17 cellular contexts compared by ENCODE assay signal in the genomic region with DNA sequence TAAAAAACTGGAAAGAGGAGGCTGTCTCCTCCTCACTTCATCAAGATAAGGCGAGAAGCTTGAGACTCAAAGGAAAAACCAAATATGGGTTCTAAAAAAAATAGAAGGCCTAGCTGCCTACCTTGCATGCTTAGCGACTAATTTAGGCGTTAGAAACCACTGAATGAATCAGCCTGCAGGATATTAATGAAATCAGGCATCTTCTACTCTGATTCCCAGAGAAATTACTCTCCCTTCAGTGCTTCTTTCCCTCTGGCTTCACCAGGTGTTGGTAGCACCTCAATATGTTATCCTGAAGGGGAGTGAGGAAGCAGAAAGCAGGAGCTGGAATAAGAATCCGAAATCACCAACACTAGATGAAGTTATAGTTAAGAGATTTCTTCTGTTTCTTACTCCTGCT.
DNase-seq lines count a peak whose midpoint lies in the region; ATAC-seq, FAIRE-seq and TF ChIP-seq lines count a peak whose summit lies in the region.
"Had no signal": no experiment of that assay in that cellular context is flagged by ENCODE, and none has a peak within 500 bp of the region (broad histone marks: within the 10 kb centered on the region; RNA-seq: fewer than 3 reads in every experiment).

No MANE protein-coding gene starts in this region.

- no peak for TF ChIP-seq POLR2A in HCT116 (IDR thresholded peaks at IDR 0.05; ENCODE audit: borderline replicate concordance, extremely low read depth, insufficient read depth, insufficient read length)

- H3K4me3 ChIP-seq in HCT116 (replicated peaks in 1 of 2; ENCODE audit: low read depth in 1 of 2, low read length in 2 of 2), result no peak overlapping the region
- H3K4me3 ChIP-seq: GM23338 had no signal

- peak overlapping the region; percentile 29 for H2AFZ ChIP-seq in HCT116 (ENCODE audit: low read depth, low read length, poor library complexity, severe bottlenecking)
- H2AFZ ChIP-seq: GM23338 had no signal

- no TSS peak for BruUV-seq in HCT116 (replicated peaks; lab: Mats Ljungman, UMichigan)

- H3K9me3 ChIP-seq in HCT116 (ENCODE audit: control insufficient read depth in 1 of 2, insufficient read depth in 1 of 2, low read depth in 1 of 2, low read length in 2 of 2), result no peaks in the 10 kb centered on the region
- H3K9me3 ChIP-seq: BE2C, Caco-2 had no signal

- TF ChIP-seq RAD21 in HCT116 (IDR thresholded peaks at IDR 0.05; ENCODE audit: low read depth), result no peak

- peaks cover 0 to 14% of the 10 kb centered on the region in 2 experiments; a peak in 2 of 4 replicates for H3K4me1 ChIP-seq in HCT116 (ENCODE audit: control insufficient read depth in 1 of 2, insufficient read depth in 2 of 2, low read length in 2 of 2)
- H3K4me1 ChIP-seq: BE2C, Caco-2 had no signal

- ATAC-seq in HCT116, result no peak
- ATAC-seq: GM23338 had no signal

- H3K9me2 ChIP-seq in HCT116 (ENCODE audit: insufficient read depth), result no peaks in the 10 kb centered on the region

- CTCF ChIA-PET in HCT116 (lab: Charles Lee), result no interaction called here

- no peaks in the 10 kb centered on the region for H3K36me3 ChIP-seq in HCT116 (ENCODE audit: control insufficient read depth in 1 of 2, insufficient read depth in 2 of 2, low read length in 2 of 2)
- H3K36me3 ChIP-seq: BE2C had no signal

- DNase-seq in HCT116 (ENCODE audit: low read depth, low spot score), result no peak
- DNase-seq in NCI-H2171 treated with DMSO at 0.1 percent for 48 hours (lab: John Stamatoyannopoulos, UW), result peak; percentile 73
- DNase-seq in cerebellum (ENCODE audit: low spot score), result peak; percentile 58
- DNase-seq in superior temporal gyrus (ENCODE audit: extremely low spot score), result peak; percentile 22
- no peak for DNase-seq in HTR-8/SVneo (ENCODE audit: insufficient read length, low spot score)
- no peak for DNase-seq in CD1c-positive myeloid dendritic cell (ENCODE audit: extremely low spot score)
- DNase-seq in kidney glomerular epithelial cell (lab: John Stamatoyannopoulos, UW), result no peak
- DNase-seq: ACHN; BE2C; Caco-2; CD4-positive, alpha-beta T cell; DMS79; GF-D8; H7 had no signal

- no peak overlapping the region for H3K9ac ChIP-seq in HCT116 (ENCODE audit: low read length)

- intact Hi-C loops in HCT116 (cut with micrococcal nuclease), result no loop called here

- POLR2A ChIA-PET in HCT116 (lab: Charles Lee), result no interaction called here

- RAD21 ChIA-PET in HCT116 (lab: Charles Lee; ENCODE audit: low non-redundant PET in 1 of 2, low total read pairs in 2 of 2, uncharacterized antibody in 2 of 2, unreplicated experiment in 2 of 2), result no interaction called here

- H3K4me2 ChIP-seq in HCT116 (ENCODE audit: low read length), result no peak overlapping the region
- H3K4me2 ChIP-seq: GM23338 had no signal

- no peaks in the 10 kb centered on the region for H4K20me1 ChIP-seq in HCT116 (ENCODE audit: insufficient read depth)

- FAIRE-seq in HTR-8/SVneo (lab: Jason Lieb, UNC), result no peak
- FAIRE-seq: A204.1, D721Med had no signal

- no peaks in the 10 kb centered on the region for H3K27me3 ChIP-seq in HCT116 (ENCODE audit: insufficient read depth, low read length)
- H3K27me3 ChIP-seq: BE2C had no signal

- H3K27ac ChIP-seq in HCT116 (ENCODE audit: low read depth, low read length), result no peak overlapping the region

- TF ChIP-seq CTCF in HCT116 (IDR thresholded peaks at IDR 0.05 in 2 of 3, conservative IDR thresholded peaks at IDR 0.05 in 1 of 3; ENCODE audit: borderline replicate concordance in 1 of 3, insufficient read depth in 1 of 3, low read depth in 2 of 3, low read length in 2 of 3), result no peak

- H3K79me2 ChIP-seq in HCT116 (ENCODE audit: insufficient read depth, low read length), result no peaks in the 10 kb centered on the region

TF ChIP-seq in HCT116, 20 proteins besides CTCF, POLR2A, EP300 and RAD21:
- TF ChIP-seq ELF1 (IDR thresholded peaks at IDR 0.05; ENCODE audit: borderline replicate concordance, low read depth), result no peak
- TF ChIP-seq, protein P1, sequence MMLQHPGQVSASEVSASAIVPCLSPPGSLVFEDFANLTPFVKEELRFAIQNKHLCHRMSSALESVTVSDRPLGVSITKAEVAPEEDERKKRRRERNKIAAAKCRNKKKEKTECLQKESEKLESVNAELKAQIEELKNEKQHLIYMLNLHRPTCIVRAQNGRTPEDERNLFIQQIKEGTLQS (IDR thresholded peaks at IDR 0.05), result no peak
- TF ChIP-seq EZH2phosphoT487 (IDR thresholded peaks at IDR 0.05; ENCODE audit: borderline replicate concordance), result no peak
- TF ChIP-seq FOSL1 (IDR thresholded peaks at IDR 0.05; ENCODE audit: low read depth), result no peak
- no peak for TF ChIP-seq EZH2 (IDR thresholded peaks at IDR 0.05)
- TF ChIP-seq, protein P2, sequence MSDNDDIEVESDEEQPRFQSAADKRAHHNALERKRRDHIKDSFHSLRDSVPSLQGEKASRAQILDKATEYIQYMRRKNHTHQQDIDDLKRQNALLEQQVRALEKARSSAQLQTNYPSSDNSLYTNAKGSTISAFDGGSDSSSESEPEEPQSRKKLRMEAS (IDR thresholded peaks at IDR 0.05), result no peak
- TF ChIP-seq SIN3A (IDR thresholded peaks at IDR 0.05; ENCODE audit: low read depth), result no peak
- no peak for TF ChIP-seq EGR1 (IDR thresholded peaks at IDR 0.05; ENCODE audit: low read depth)
- TF ChIP-seq SP1 (IDR thresholded peaks at IDR 0.05; ENCODE audit: low read depth), result no peak
- TF ChIP-seq, protein P3, sequence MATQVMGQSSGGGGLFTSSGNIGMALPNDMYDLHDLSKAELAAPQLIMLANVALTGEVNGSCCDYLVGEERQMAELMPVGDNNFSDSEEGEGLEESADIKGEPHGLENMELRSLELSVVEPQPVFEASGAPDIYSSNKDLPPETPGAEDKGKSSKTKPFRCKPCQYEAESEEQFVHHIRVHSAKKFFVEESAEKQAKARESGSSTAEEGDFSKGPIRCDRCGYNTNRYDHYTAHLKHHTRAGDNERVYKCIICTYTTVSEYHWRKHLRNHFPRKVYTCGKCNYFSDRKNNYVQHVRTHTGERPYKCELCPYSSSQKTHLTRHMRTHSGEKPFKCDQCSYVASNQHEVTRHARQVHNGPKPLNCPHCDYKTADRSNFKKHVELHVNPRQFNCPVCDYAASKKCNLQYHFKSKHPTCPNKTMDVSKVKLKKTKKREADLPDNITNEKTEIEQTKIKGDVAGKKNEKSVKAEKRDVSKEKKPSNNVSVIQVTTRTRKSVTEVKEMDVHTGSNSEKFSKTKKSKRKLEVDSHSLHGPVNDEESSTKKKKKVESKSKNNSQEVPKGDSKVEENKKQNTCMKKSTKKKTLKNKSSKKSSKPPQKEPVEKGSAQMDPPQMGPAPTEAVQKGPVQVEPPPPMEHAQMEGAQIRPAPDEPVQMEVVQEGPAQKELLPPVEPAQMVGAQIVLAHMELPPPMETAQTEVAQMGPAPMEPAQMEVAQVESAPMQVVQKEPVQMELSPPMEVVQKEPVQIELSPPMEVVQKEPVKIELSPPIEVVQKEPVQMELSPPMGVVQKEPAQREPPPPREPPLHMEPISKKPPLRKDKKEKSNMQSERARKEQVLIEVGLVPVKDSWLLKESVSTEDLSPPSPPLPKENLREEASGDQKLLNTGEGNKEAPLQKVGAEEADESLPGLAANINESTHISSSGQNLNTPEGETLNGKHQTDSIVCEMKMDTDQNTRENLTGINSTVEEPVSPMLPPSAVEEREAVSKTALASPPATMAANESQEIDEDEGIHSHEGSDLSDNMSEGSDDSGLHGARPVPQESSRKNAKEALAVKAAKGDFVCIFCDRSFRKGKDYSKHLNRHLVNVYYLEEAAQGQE (IDR thresholded peaks at IDR 0.05; ENCODE audit: low read depth), result no peak
- no peak for TF ChIP-seq SRF (IDR thresholded peaks at IDR 0.05; ENCODE audit: low read depth)
- no peak for TF ChIP-seq TCF7L2 (IDR thresholded peaks at IDR 0.05; ENCODE audit: borderline replicate concordance, extremely low read depth, insufficient read depth, insufficient read length)
- no peak for TF ChIP-seq JUND (IDR thresholded peaks at IDR 0.05)
- TF ChIP-seq, protein P4, sequence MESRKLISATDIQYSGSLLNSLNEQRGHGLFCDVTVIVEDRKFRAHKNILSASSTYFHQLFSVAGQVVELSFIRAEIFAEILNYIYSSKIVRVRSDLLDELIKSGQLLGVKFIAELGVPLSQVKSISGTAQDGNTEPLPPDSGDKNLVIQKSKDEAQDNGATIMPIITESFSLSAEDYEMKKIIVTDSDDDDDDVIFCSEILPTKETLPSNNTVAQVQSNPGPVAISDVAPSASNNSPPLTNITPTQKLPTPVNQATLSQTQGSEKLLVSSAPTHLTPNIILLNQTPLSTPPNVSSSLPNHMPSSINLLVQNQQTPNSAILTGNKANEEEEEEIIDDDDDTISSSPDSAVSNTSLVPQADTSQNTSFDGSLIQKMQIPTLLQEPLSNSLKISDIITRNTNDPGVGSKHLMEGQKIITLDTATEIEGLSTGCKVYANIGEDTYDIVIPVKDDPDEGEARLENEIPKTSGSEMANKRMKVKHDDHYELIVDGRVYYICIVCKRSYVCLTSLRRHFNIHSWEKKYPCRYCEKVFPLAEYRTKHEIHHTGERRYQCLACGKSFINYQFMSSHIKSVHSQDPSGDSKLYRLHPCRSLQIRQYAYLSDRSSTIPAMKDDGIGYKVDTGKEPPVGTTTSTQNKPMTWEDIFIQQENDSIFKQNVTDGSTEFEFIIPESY (IDR thresholded peaks at IDR 0.05; ENCODE audit: extremely low read depth, insufficient replicate concordance, low read length), result no peak
- no peak for TF ChIP-seq YY1 (IDR thresholded peaks at IDR 0.05; ENCODE audit: extremely low read depth, insufficient replicate concordance, low read depth, low read length)
- no peak for TF ChIP-seq CEBPB (IDR thresholded peaks at IDR 0.05; ENCODE audit: low read depth)
- no peak for TF ChIP-seq ZNF274 (IDR thresholded peaks at IDR 0.05; ENCODE audit: low read depth, low read length)
- no peak for TF ChIP-seq CBX3 (IDR thresholded peaks at IDR 0.05; ENCODE audit: low read depth)

Comparison
In these comparisons a context has a peak if more than half of its experiments do, and no peak if none do; other contexts are left out.
1. DNase-seq: peak in NCI-H2171 treated with DMSO at 0.1 percent for 48 hours (single experiment), cerebellum (single experiment) and superior temporal gyrus (single experiment); none in HCT116 (single experiment), HTR-8/SVneo (single experiment), CD1c-positive myeloid dendritic cell (single experiment) and kidney glomerular epithelial cell (single experiment).